In genomic region chr15:32873292-32874114, GRCh38 we compare ENCODE assay signal across 1 cellular context.
TF ChIP-seq lines count a peak whose summit lies in the region.

No MANE protein-coding gene starts in this region.

TF ChIP-seq in K562, 482 proteins besides CTCF, POLR2A, EP300 and RAD21 (continued from another document):
- no peak for TF ChIP-seq MLLT1 (IDR thresholded peaks at IDR 0.05)
- TF ChIP-seq MAFG (tag; conservative IDR thresholded peaks at IDR 0.05), result peak; percentile 95
- peak; percentile 75 for TF ChIP-seq MAFF (IDR thresholded peaks at IDR 0.05; ENCODE audit: low read length)
- 0 out of 2 replicates have a peak, but pooled peaks have one; percentile 12 for TF ChIP-seq ATF3 (IDR thresholded peaks at IDR 0.05)
- no peak for TF ChIP-seq ATF3 (CRISPR knock-in tag; conservative IDR thresholded peaks at IDR 0.05)
- peak; percentile 82 for TF ChIP-seq MAFK (IDR thresholded peaks at IDR 0.05; ENCODE audit: low read length)
- TF ChIP-seq ESRRB (CRISPR knock-in tag; IDR thresholded peaks at IDR 0.05; ENCODE audit: borderline replicate concordance), result no peak
- TF ChIP-seq ZNF778 (CRISPR knock-in tag; IDR thresholded peaks at IDR 0.05), result no peak
- no peak for TF ChIP-seq FOXM1 (IDR thresholded peaks at IDR 0.05; ENCODE audit: low read depth)
- TF ChIP-seq FOXM1 (CRISPR knock-in tag; IDR thresholded peaks at IDR 0.05; ENCODE audit: low read depth), result no peak
- TF ChIP-seq NFE2L1 (tag; IDR thresholded peaks at IDR 0.05; ENCODE audit: borderline replicate concordance, low read depth), result peak; percentile 77
- no peak for TF ChIP-seq MCM7 (IDR thresholded peaks at IDR 0.05)
